In the genomic region with DNA sequence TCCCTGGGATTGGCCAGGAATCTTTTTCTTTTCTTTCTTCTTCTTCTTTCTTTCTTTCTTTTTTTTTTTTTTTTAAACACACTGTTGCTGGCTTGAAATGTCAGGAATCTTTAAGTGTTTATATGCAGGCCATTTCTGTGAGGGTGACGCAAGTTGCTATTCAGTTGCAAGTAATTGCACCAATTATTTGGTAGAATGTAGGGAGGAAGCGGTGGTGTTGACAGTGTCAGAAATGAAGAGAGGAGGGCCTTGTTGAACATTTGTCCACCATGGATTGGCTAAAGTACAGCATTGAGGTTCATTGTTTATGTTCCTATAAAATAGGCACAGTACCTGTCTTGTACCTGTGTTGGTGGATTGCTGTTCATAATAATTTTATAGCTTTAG, we compare ENCODE assay signal across 22 cellular contexts. TPM values are rescaled to one million over a fixed set of nuclear protein-coding genes. Genes with fewer than 3 reads are reported as not detected.
A peak's percentile ranks its signal among the peaks of the same experiment; 100 is the strongest.
DNase-seq lines count a peak whose midpoint lies in the region; ATAC-seq and TF ChIP-seq lines count a peak whose summit lies in the region.
"Had no signal": no experiment of that assay in that cellular context is flagged by ENCODE, and none has a peak within 500 bp of the region (broad histone marks: within the 10 kb centered on the region; RNA-seq: fewer than 3 reads in every experiment).

No MANE protein-coding gene starts in this region.

- H3K27me3 Mint-ChIP-seq in GM23338 (ENCODE audit: insufficient read depth, low read depth, poor library complexity) (peaks cover 1% of the 10 kb centered on the region), progenitor cell of endocrine pancreas (no peaks in the 10 kb centered on the region), neural progenitor cell (ENCODE audit: insufficient read depth, low read depth) (peaks cover 4% of the 10 kb centered on the region)
- H3K27me3 Mint-ChIP-seq: activated naive CD4-positive, alpha-beta T cell treated with anti-CD3 and anti-CD28 coated beads, Interleukin-2, amount 10 ng/mL, durations not matched to agents 7 days and 5 days; stimulated activated naive CD8-positive, alpha-beta T cell treated with anti-CD3 and anti-CD28 coated beads, Interleukin-15, amount 100 ng/mL, for 72 hours had no signal

- H3F3A ChIP-seq in GM23338 (replicated peaks; ENCODE audit: low read depth) (no peaks in the 10 kb centered on the region), neural progenitor cell (ENCODE audit: low read depth) (no peaks in the 10 kb centered on the region)

- no peak for ATAC-seq in GM23338
- no peak for ATAC-seq in HG03378 (IDR thresholded peaks at IDR 0.05; ENCODE audit: unreplicated experiment)

- TF ChIP-seq CTCF in GM23338 (conservative IDR thresholded peaks at IDR 0.05; ENCODE audit: low read depth in 2 of 2) (no peak), progenitor cell of endocrine pancreas (IDR thresholded peaks at IDR 0.05; ENCODE audit: unreplicated experiment) (no peak), neural progenitor cell (IDR thresholded peaks at IDR 0.05) (no peak)

- H3K14ac ChIP-seq in neuronal stem cell (ENCODE audit: low read length), result no peak overlapping the region

- H3K79me1 ChIP-seq in neuronal stem cell (ENCODE audit: low read depth, low read length), result peaks cover 2% of the 10 kb centered on the region

- H2AK5ac ChIP-seq in neuronal stem cell (ENCODE audit: low read depth, low read length), result no peak overlapping the region

- H3K27ac ChIP-seq in GM23338 (ENCODE audit: low read depth), result no peak overlapping the region
- H3K27ac ChIP-seq in esophagus (ENCODE audit: low read depth in 2 of 2, low read length in 1 of 2), result peak overlapping the region; percentile 3 to 29
- no peak overlapping the region for H3K27ac ChIP-seq in neuronal stem cell (replicated peaks; ENCODE audit: low read length)
- no peak overlapping the region for H3K27ac ChIP-seq in neural progenitor cell

- H3K9ac ChIP-seq in neuronal stem cell (ENCODE audit: low read depth, low read length, poor library complexity) (no peak overlapping the region), neural progenitor cell (no peak overlapping the region)

- H3K23ac ChIP-seq in neuronal stem cell (ENCODE audit: low read depth, low read length, poor library complexity), result no peak overlapping the region

- no peak overlapping the region for H2BK12ac ChIP-seq in neuronal stem cell (ENCODE audit: low read length)

- no peak overlapping the region for H3K18ac ChIP-seq in neuronal stem cell (ENCODE audit: low read length)

- H4K91ac ChIP-seq in neuronal stem cell (ENCODE audit: low read depth, low read length, poor library complexity), result no peak overlapping the region

- H4K20me1 ChIP-seq in GM23338 (replicated peaks; ENCODE audit: insufficient read depth) (peaks cover 4% of the 10 kb centered on the region), neural progenitor cell (ENCODE audit: low read depth) (no peaks in the 10 kb centered on the region)

- no peak overlapping the region for H3K4me3 Mint-ChIP-seq in GM23338
- H3K4me3 Mint-ChIP-seq in progenitor cell of endocrine pancreas (ENCODE audit: low read depth), result no peak overlapping the region
- H3K4me3 Mint-ChIP-seq in neural progenitor cell, result no peak overlapping the region

- H3K4me3 ChIP-seq in GM23338 (no peak overlapping the region), esophagus (ENCODE audit: low read depth in 1 of 2, low read length in 2 of 2) (no peak overlapping the region), neuronal stem cell (ENCODE audit: low read length in 2 of 2) (no peak overlapping the region), neural progenitor cell (no peak overlapping the region)

- H3K4me1 Mint-ChIP-seq in GM23338, result peaks cover 35% of the 10 kb centered on the region
- peaks cover 26% of the 10 kb centered on the region for H3K4me1 Mint-ChIP-seq in progenitor cell of endocrine pancreas (ENCODE audit: low read depth)
- peaks cover 2% of the 10 kb centered on the region for H3K4me1 Mint-ChIP-seq in neural progenitor cell

- H3K79me2 ChIP-seq in GM23338 (replicated peaks; ENCODE audit: insufficient read depth), result peaks cover 67% of the 10 kb centered on the region
- H3K79me2 ChIP-seq in neural progenitor cell (ENCODE audit: low read depth), result peaks cover 58% of the 10 kb centered on the region

- no peak overlapping the region for H3K4ac ChIP-seq in neuronal stem cell (ENCODE audit: low read length)

- H3K4me1 ChIP-seq in GM23338 (ENCODE audit: insufficient read depth) (peaks cover 32% of the 10 kb centered on the region), esophagus (ENCODE audit: control insufficient read depth in 2 of 2, insufficient read depth in 2 of 2, low read length in 1 of 2) (peaks cover 0 to 8% of the 10 kb centered on the region in 2 donors), neuronal stem cell (ENCODE audit: control insufficient read depth in 2 of 2, insufficient read depth in 1 of 2, low read depth in 1 of 2, low read length in 2 of 2) (peaks cover 0 to 3% of the 10 kb centered on the region in 2 donors), neural progenitor cell (no peaks in the 10 kb centered on the region)

- H3K9me3 ChIP-seq in esophagus (ENCODE audit: control insufficient read depth in 2 of 2, insufficient read depth in 1 of 2, low read depth in 1 of 2, low read length in 1 of 2) (no peaks in the 10 kb centered on the region), neuronal stem cell (replicated peaks in 1 of 2; ENCODE audit: control insufficient read depth in 2 of 2, insufficient read depth in 1 of 2, low read depth in 1 of 2, low read length in 2 of 2) (peaks cover 0 to 3% of the 10 kb centered on the region in 2 donors), neural progenitor cell (ENCODE audit: low read depth) (no peaks in the 10 kb centered on the region)

- H3K4me2 ChIP-seq in GM23338 (peak overlapping the region; percentile 49), neuronal stem cell (ENCODE audit: insufficient read depth, low read length, poor library complexity, severe bottlenecking) (no peak overlapping the region), neural progenitor cell (no peak overlapping the region)

- H3K36me3 ChIP-seq in GM23338 (ENCODE audit: insufficient read depth) (peaks cover 9% of the 10 kb centered on the region; the same call in 1 of the 2 replicates), esophagus (ENCODE audit: control insufficient read depth in 2 of 2, insufficient read depth in 2 of 2, low read length in 1 of 2) (peaks cover 3 to 8% of the 10 kb centered on the region in 2 donors), neuronal stem cell (replicated peaks in 1 of 2; ENCODE audit: control insufficient read depth in 2 of 2, insufficient read depth in 2 of 2, low read length in 2 of 2) (peaks cover 11 to 41% of the 10 kb centered on the region in 2 donors), neural progenitor cell (peaks cover 5% of the 10 kb centered on the region)

- H3K27me3 ChIP-seq in GM23338 (ENCODE audit: insufficient read depth), result no peaks in the 10 kb centered on the region
- H3K27me3 ChIP-seq in esophagus (ENCODE audit: control insufficient read depth in 1 of 2, insufficient read depth in 2 of 2, low read length in 2 of 2), result no peaks in the 10 kb centered on the region
- H3K27me3 ChIP-seq in neuronal stem cell (ENCODE audit: control insufficient read depth in 3 of 3, insufficient read depth in 3 of 3, low read depth in 1 of 3, low read length in 3 of 3), result no peaks in the 10 kb centered on the region
- no peaks in the 10 kb centered on the region for H3K27me3 ChIP-seq in neural progenitor cell

- peaks cover 11% of the 10 kb centered on the region for H3K9me2 ChIP-seq in GM23338 (ENCODE audit: insufficient read depth)

- H2BK5ac ChIP-seq in neuronal stem cell (ENCODE audit: low read length), result no peak overlapping the region

- H3K9me3 Mint-ChIP-seq in GM23338 (peaks cover 5% of the 10 kb centered on the region; the same call in 2 of the 3 replicates), progenitor cell of endocrine pancreas (ENCODE audit: low read depth) (peaks cover 3% of the 10 kb centered on the region), neural progenitor cell (peaks cover 4% of the 10 kb centered on the region)
- H3K9me3 Mint-ChIP-seq: stimulated activated naive CD8-positive, alpha-beta T cell treated with anti-CD3 and anti-CD28 coated beads, Interleukin-15, amount 100 ng/mL, for 72 hours had no signal

- H3K27ac Mint-ChIP-seq in GM23338 (no peak overlapping the region), progenitor cell of endocrine pancreas (peak overlapping the region; percentile 91), neural progenitor cell (no peak overlapping the region)
- H3K27ac Mint-ChIP-seq: stimulated activated naive CD8-positive, alpha-beta T cell treated with anti-CD3 and anti-CD28 coated beads, Interleukin-15, amount 100 ng/mL, for 72 hours had no signal

- H2BK120ac ChIP-seq in neuronal stem cell (ENCODE audit: low read depth, low read length), result no peak overlapping the region

- no peak overlapping the region for H4K8ac ChIP-seq in neuronal stem cell (ENCODE audit: low read depth, low read length)

- WGBS in esophagus, 2 donors, result 96% methylated on average over 2 of the region's 2 CpGs
- no CpG with 5 or more reads among the region's 2 CpGs for WGBS in neuronal stem cell (ENCODE audit: extremely low coverage in 2 of 2, insufficient read length in 2 of 2, insufficient replicate concordance in 1 of 2), 2 donors

- no peak overlapping the region for H2BK15ac ChIP-seq in neuronal stem cell (ENCODE audit: low read length)

- DNase-seq in GM23338 (ENCODE audit: low spot score) (no peak), NCI-H2227 treated with DMSO at 0.1 percent for 48 hours (lab: John Stamatoyannopoulos, UW) (peak; percentile 75), progenitor cell of endocrine pancreas (ENCODE audit: low spot score, unreplicated experiment) (no peak), neuronal stem cell (ENCODE audit: low spot score) (no peak), C1 segment of cervical spinal cord (lab: John Stamatoyannopoulos, UW) (no peak), neural progenitor cell (ENCODE audit: low spot score) (no peak)
- DNase-seq: activated CD4-positive, alpha-beta T cell treated with anti-CD3 and anti-CD28 coated beads, Interleukin-2, amount 50 U/mL, for 1 hour; activated naive CD4-positive, alpha-beta T cell treated with anti-CD3 and anti-CD28 coated beads, Interleukin-2, amount 10 ng/mL, durations not matched to agents 7 days and 5 days; activated T-cell treated with anti-CD3 and anti-CD28 coated beads for 4 hours; EL; H7; hippocampal formation; KBM-7; kidney; mesendoderm; NCI-H1105; NCI-H2171 treated with DMSO at 0.1 percent for 48 hours; RPMI8226; stimulated activated CD4-positive, alpha-beta T cell treated with anti-CD3 and anti-CD28 coated beads, Interleukin-1b, Interleukin-23, amount 100 ng/mL, for 48 hours; stimulated activated naive CD8-positive, alpha-beta T cell treated with anti-CD3 and anti-CD28 coated beads, Interleukin-15, amount 100 ng/mL, for 72 hours had no signal

- H2AFZ ChIP-seq in GM23338 (no peak overlapping the region), neuronal stem cell (ENCODE audit: low read length) (no peak overlapping the region), neural progenitor cell (replicated peaks) (no peak overlapping the region)

- H3K36me3 Mint-ChIP-seq in GM23338 (ENCODE audit: low read depth) (peaks cover 33% of the 10 kb centered on the region), progenitor cell of endocrine pancreas (ENCODE audit: insufficient read depth) (peaks cover 23% of the 10 kb centered on the region), neural progenitor cell (peaks cover 30% of the 10 kb centered on the region)

RNA-seq across cellular contexts. Expression of gene RPIA, which starts 6.5 kb away (rescaled TPM):
- total RNA-seq in GM23338 (2014; rRNA removed; shearing (Covaris generic)), result 15.2 and 18.8 TPM in 2 replicates
- polyA plus RNA-seq in GM23338 (2016; fragmentation: Nextera tagmentation; extraction: Ambion mirVana) (22.0 and 22.5 TPM in 2 replicates), esophagus (10 to 100 TPM; 18.9 to 20.1 TPM)
- total RNA-seq in progenitor cell of endocrine pancreas (24.6 and 27.1 TPM in 2 replicates), neural progenitor cell (ENCODE audit: low replicate concordance) (9.9 and 11.5 TPM in 2 replicates)
- 21.1 TPM for polyA plus RNA-seq in neuronal stem cell (2013, experiment 1 of 2)
- polyA plus RNA-seq in neuronal stem cell (2013, experiment 2 of 2), result 20.5 TPM

Comparison
In these comparisons a context has a peak if more than half of its experiments do, and no peak if none do; other contexts are left out.
1. H3K27ac ChIP-seq: peak in esophagus (2 of 2); none in GM23338 (single experiment), neuronal stem cell (single experiment) and neural progenitor cell (single experiment).